In genomic region chr4:26185436-26185835, GRCh38 we compare ENCODE assay signal across 16 cellular contexts.
DNase-seq lines count a peak whose midpoint lies in the region; FAIRE-seq and TF ChIP-seq lines count a peak whose summit lies in the region.
"Had no signal": no experiment of that assay in that cellular context is flagged by ENCODE, and none has a peak within 500 bp of the region (broad histone marks: within the 10 kb centered on the region; RNA-seq: fewer than 3 reads in every experiment).

No MANE protein-coding gene starts in this region.

- H3K4me1 Mint-ChIP-seq in activated CD4-positive, alpha-beta T cell treated with anti-CD3 and anti-CD28 coated beads, Interleukin-2, amount 10 ng/mL, durations not matched to agents 24 days and 14 days, result peaks cover 11% of the 10 kb centered on the region
- H3K4me1 Mint-ChIP-seq: CD14-positive monocyte; CD4-positive, alpha-beta memory T cell had no signal

- no peak for TF ChIP-seq POLR2A in lower leg skin (IDR thresholded peaks at IDR 0.05)

- no peak for TF ChIP-seq CTCF in D721Med (IDR thresholded peaks at IDR 0.05; ENCODE audit: insufficient read depth, missing control alignments)
- TF ChIP-seq CTCF in lower leg skin (IDR thresholded peaks at IDR 0.05), result no peak

- no peak for FAIRE-seq in D721Med (lab: Jason Lieb, UNC)
- FAIRE-seq: GM12891, K562 had no signal

- in situ Hi-C loops in G401 (cut with HindIII; ENCODE audit: low sequenced_read_pairs), result no loop called here

- WGBS in lower leg skin, 2 donors, result 95 to 99% methylated on average over 7 of the region's 7 CpGs

- H3K4me3 Mint-ChIP-seq in activated CD4-positive, alpha-beta T cell treated with anti-CD3 and anti-CD28 coated beads, Interleukin-2, amount 10 ng/mL, durations not matched to agents 24 days and 14 days, result no peak overlapping the region
- H3K4me3 Mint-ChIP-seq: CD14-positive monocyte; CD4-positive, alpha-beta memory T cell had no signal

- peaks cover 2% of the 10 kb centered on the region for H3K36me3 Mint-ChIP-seq in activated CD4-positive, alpha-beta T cell treated with anti-CD3 and anti-CD28 coated beads, Interleukin-2, amount 10 ng/mL, durations not matched to agents 24 days and 14 days (ENCODE audit: low read depth)
- H3K36me3 Mint-ChIP-seq: CD14-positive monocyte; CD4-positive, alpha-beta memory T cell had no signal

- peaks cover 7% of the 10 kb centered on the region for H3K9me3 Mint-ChIP-seq in activated CD4-positive, alpha-beta T cell treated with anti-CD3 and anti-CD28 coated beads, Interleukin-2, amount 10 ng/mL, durations not matched to agents 24 days and 14 days
- H3K9me3 Mint-ChIP-seq: CD4-positive, alpha-beta memory T cell had no signal

- H3K27ac Mint-ChIP-seq in activated CD4-positive, alpha-beta T cell treated with anti-CD3 and anti-CD28 coated beads, Interleukin-2, amount 10 ng/mL, durations not matched to agents 24 days and 14 days, result peak overlapping the region; percentile 8
- H3K27ac Mint-ChIP-seq: CD14-positive monocyte had no signal

- intact Hi-C loops in activated CD4-positive, alpha-beta T cell treated with anti-CD3 and anti-CD28 coated beads, Interleukin-2, amount 10 ng/mL, durations not matched to agents 24 days and 14 days (cut with micrococcal nuclease), result no loop called here
- intact Hi-C loops in lower leg skin (cut with DNase I; ENCODE audit: low total_unique reads), result no loop called here

- no peaks in the 10 kb centered on the region for H3K27me3 Mint-ChIP-seq in activated CD4-positive, alpha-beta T cell treated with anti-CD3 and anti-CD28 coated beads, Interleukin-2, amount 10 ng/mL, durations not matched to agents 24 days and 14 days
- H3K27me3 Mint-ChIP-seq: CD4-positive, alpha-beta memory T cell had no signal

- no peak for DNase-seq in activated CD4-positive, alpha-beta T cell treated with anti-CD3 and anti-CD28 coated beads, Interleukin-2, amount 10 ng/mL, durations not matched to agents 24 days and 14 days
- no peak for DNase-seq in activated CD4-positive, alpha-beta T cell treated with anti-CD3 and anti-CD28 coated beads for 1 hour
- DNase-seq in M059J (ENCODE audit: low read depth), result peak; percentile 45
- peak; percentile 30 for DNase-seq in astrocyte of the hippocampus (ENCODE audit: low read depth, low spot score)
- no peak for DNase-seq in D721Med (ENCODE audit: insufficient read length, low spot score)
- no peak for DNase-seq in lower leg skin (ENCODE audit: low spot score in 2 of 2)
- no peak for DNase-seq in G401 (ENCODE audit: low spot score)
- DNase-seq: 8988T; CD4-positive, alpha-beta memory T cell; DMS79 treated with DMSO at 0.1 percent for 48 hours; GOT3; H7 had no signal

- no peak overlapping the region for H3K4me3 ChIP-seq in lower leg skin (ENCODE audit: low read depth, poor library complexity, severe bottlenecking)
- H3K4me3 ChIP-seq: BLaER1, K562 had no signal

Comparison
In these comparisons a context has a peak if more than half of its experiments do, and no peak if none do; other contexts are left out.
1. DNase-seq: peak in M059J (single experiment) and astrocyte of the hippocampus (single experiment); none in activated CD4-positive, alpha-beta T cell treated with anti-CD3 and anti-CD28 coated beads, Interleukin-2, amount 10 ng/mL, durations not matched to agents 24 days and 14 days (single experiment), activated CD4-positive, alpha-beta T cell treated with anti-CD3 and anti-CD28 coated beads for 1 hour (single experiment), D721Med (single experiment), lower leg skin (0 of 2) and G401 (single experiment).